In the genomic region with DNA sequence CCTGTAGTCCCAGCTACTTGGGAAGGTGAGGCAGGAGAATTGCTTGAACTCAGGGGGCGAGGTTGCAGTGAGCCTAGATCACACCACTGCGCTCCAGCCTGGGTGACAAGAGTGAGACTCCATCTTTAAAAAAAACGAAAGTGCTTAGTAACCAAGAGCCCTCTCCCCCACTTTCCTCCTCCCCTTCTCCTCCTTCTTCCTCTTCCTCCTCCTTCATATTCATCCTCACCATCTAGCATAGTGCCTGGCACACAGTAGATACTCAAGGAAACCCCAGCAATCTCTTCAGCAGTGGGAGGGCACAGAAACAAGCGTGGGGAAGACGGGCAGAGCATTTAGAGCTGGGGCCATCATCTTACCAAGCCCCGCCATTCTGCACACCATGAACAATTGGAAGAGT, we compare ENCODE assay signal across 22 cellular contexts.
DNase-seq lines count a peak whose midpoint lies in the region; ATAC-seq, FAIRE-seq and TF ChIP-seq lines count a peak whose summit lies in the region.
"Had no signal": no experiment of that assay in that cellular context is flagged by ENCODE, and none has a peak within 500 bp of the region (broad histone marks: within the 10 kb centered on the region; RNA-seq: fewer than 3 reads in every experiment).

No MANE protein-coding gene starts in this region.

- ATAC-seq in IMR-90 (ENCODE audit: low read depth) (no peak), K562 (no peak), GM21737 (IDR thresholded peaks at IDR 0.05; ENCODE audit: unreplicated experiment) (no peak)
- ATAC-seq: activated CD8-positive, alpha-beta memory T cell treated with anti-CD3 and anti-CD28 coated beads, Interleukin-2, amount 10 ng/mL, durations not matched to agents 7 days and 5 days had no signal

- peak overlapping the region; percentile 78 for H3K18ac ChIP-seq in IMR-90 (ENCODE audit: low read depth, low read length)

- H3K9me3 ChIP-seq in IMR-90 (ENCODE audit: control insufficient read depth, insufficient read depth, low read length) (no peaks in the 10 kb centered on the region), K562 (replicated peaks; ENCODE audit: control insufficient read depth, insufficient read depth, low read depth, low read length) (no peaks in the 10 kb centered on the region), tibial artery (no peaks in the 10 kb centered on the region)
- H3K9me3 ChIP-seq: HAP-1, right lobe of liver had no signal

- peak overlapping the region; percentile 95 for H2BK20ac ChIP-seq in IMR-90 (ENCODE audit: low read depth, low read length)

- H3K27ac Mint-ChIP-seq in mesothelial cell of epicardium = peak overlapping the region; percentile 76
- H3K27ac Mint-ChIP-seq: activated CD4-positive, alpha-beta T cell treated with anti-CD3 and anti-CD28 coated beads, Interleukin-2, amount 10 ng/mL, durations not matched to agents 24 days and 14 days; activated CD8-positive, alpha-beta memory T cell treated with anti-CD3 and anti-CD28 coated beads, Interleukin-2, amount 10 ng/mL, durations not matched to agents 7 days and 5 days; activated T-helper 1 cell treated with anti-CD3 and anti-CD28 coated beads, Interleukin-12 subunit alpha, Interleukin-12 subunit beta, Interleukin-2, Interleukin-4 antibody, amounts not matched to agents 30 ng/mL and 10 ng/mL and 1 ng/mL, durations not matched to agents 14 hours and 24 hours and 36 hours; memory B cell; naive B cell had no signal

- TF ChIP-seq POLR2A in IMR-90 (IDR thresholded peaks at IDR 0.05; ENCODE audit: low read depth, low read length) (no peak), K562 (conservative IDR thresholded peaks at IDR 0.05) (no peak)

- DNase-seq in IMR-90 (no peak), K562 (ENCODE audit: extremely low read depth in 1 of 4, low spot score in 3 of 4) (no peak), mesothelial cell of epicardium (ENCODE audit: low spot score in 2 of 2, unreplicated experiment in 2 of 2) (no peak), tibial artery (no peak), globus pallidus (ENCODE audit: low spot score) (no peak)
- DNase-seq in stimulated activated CD4-positive, alpha-beta T cell treated with anti-CD3 and anti-CD28 coated beads, Interleukin-1b, Interleukin-23, amount 100 ng/mL, for 48 hours = no peak
- DNase-seq: activated CD4-positive, alpha-beta T cell treated with anti-CD3 and anti-CD28 coated beads, Interleukin-2, amount 10 ng/mL, durations not matched to agents 24 days and 14 days; activated CD8-positive, alpha-beta memory T cell treated with anti-CD3 and anti-CD28 coated beads, Interleukin-2, amount 10 ng/mL, durations not matched to agents 7 days and 5 days; activated naive CD4-positive, alpha-beta T cell treated with anti-CD3 and anti-CD28 coated beads, Interleukin-2, amount 50 U/mL, for 16 hours; CD4-positive, alpha-beta memory T cell; effector CD8-positive, alpha-beta T cell; naive B cell; NCI-H1105 treated with DMSO at 0.1 percent for 48 hours; NCI-H2081; NCI-H345; NCI-H82; T-helper 2 cell had no signal

- BruUV-seq in IMR-90 (replicated peaks; lab: Mats Ljungman, UMichigan) = no TSS peak
- BruUV-seq in K562 (replicated peaks; lab: Mats Ljungman, UMichigan) = no TSS peak

- peak overlapping the region; percentile 39 for H2AK9ac ChIP-seq in IMR-90 (replicated peaks; ENCODE audit: low read depth, low read length, poor library complexity)

- H2AK5ac ChIP-seq in IMR-90 (ENCODE audit: low read depth, low read length) = peak overlapping the region; percentile 88

- no peaks in the 10 kb centered on the region for H3K36me3 Mint-ChIP-seq in mesothelial cell of epicardium
- H3K36me3 Mint-ChIP-seq: activated CD8-positive, alpha-beta memory T cell treated with anti-CD3 and anti-CD28 coated beads, Interleukin-2, amount 10 ng/mL, durations not matched to agents 7 days and 5 days; CD4-positive, alpha-beta memory T cell; memory B cell; naive B cell had no signal

- H4K5ac ChIP-seq in IMR-90 (ENCODE audit: low read depth, low read length) = peak overlapping the region; percentile 35; the same call in 1 of the 2 replicates

- no peak overlapping the region for H3K4me3 Mint-ChIP-seq in mesothelial cell of epicardium
- H3K4me3 Mint-ChIP-seq: activated CD4-positive, alpha-beta T cell treated with anti-CD3 and anti-CD28 coated beads, Interleukin-2, amount 10 ng/mL, durations not matched to agents 24 days and 14 days; activated CD8-positive, alpha-beta memory T cell treated with anti-CD3 and anti-CD28 coated beads, Interleukin-2, amount 10 ng/mL, durations not matched to agents 7 days and 5 days; activated T-helper 1 cell treated with anti-CD3 and anti-CD28 coated beads, Interleukin-12 subunit alpha, Interleukin-12 subunit beta, Interleukin-2, Interleukin-4 antibody, amounts not matched to agents 30 ng/mL and 10 ng/mL and 1 ng/mL, durations not matched to agents 14 hours and 24 hours and 36 hours; memory B cell; naive B cell had no signal

- intact Hi-C loops in IMR-90 (cut with micrococcal nuclease) = no loop called here
- intact Hi-C loops in K562 (cut with micrococcal nuclease) = no loop called here
- intact Hi-C loops in tibial artery (cut with DNase I; ENCODE audit: low total_unique reads) = no loop called here

- POLR2A ChIA-PET in IMR-90 (lab: Charles Lee; ENCODE audit: unreplicated experiment) = no interaction called here
- POLR2A ChIA-PET in K562 (lab: Yijun Ruan, JAX) = interaction anchor here (1.4 kb wide), 1 partner anchor 10 kb away, joined by 4 read pairs; no protein-coding TSS in a partner anchor

- peaks cover 0 to 7% of the 10 kb centered on the region in 2 experiments; a peak in 2 of 4 replicates for H3K79me1 ChIP-seq in IMR-90 (ENCODE audit: low read depth in 1 of 2, low read length in 2 of 2)

- CTCF ChIA-PET in IMR-90 (lab: Yijun Ruan, JAX) (no interaction called here), K562 (lab: Yijun Ruan, JAX; ENCODE audit: low intra/inter-chr PET ratio) (interaction anchor here (0.6 kb wide), 1 partner anchor 38 kb away, joined by 4 read pairs; no protein-coding TSS in a partner anchor)

- H3K4me1 ChIP-seq in IMR-90 (ENCODE audit: control insufficient read depth, insufficient read depth, low read length) = peaks cover 37% of the 10 kb centered on the region
- peaks cover 26 to 43% of the 10 kb centered on the region in 2 experiments for H3K4me1 ChIP-seq in K562 (replicated peaks in 1 of 2; ENCODE audit: control insufficient read depth in 2 of 2, insufficient read depth in 2 of 2, low read length in 2 of 2)
- H3K4me1 ChIP-seq in tibial artery = peaks cover 0 to 81% (median 62%) of the 10 kb centered on the region in 4 donors
- H3K4me1 ChIP-seq: HAP-1 had no signal

- peaks cover 65% of the 10 kb centered on the region for H3K4me1 Mint-ChIP-seq in mesothelial cell of epicardium
- H3K4me1 Mint-ChIP-seq: memory B cell had no signal

- H2BK5ac ChIP-seq in IMR-90 (ENCODE audit: low read depth, low read length, poor library complexity, severe bottlenecking) = peak overlapping the region; percentile 32

- no peak for TF ChIP-seq CTCF in IMR-90 (conservative IDR thresholded peaks at IDR 0.05; ENCODE audit: low read depth, low read length)
- TF ChIP-seq CTCF in K562 (IDR thresholded peaks at IDR 0.05 in 2 of 3, conservative IDR thresholded peaks at IDR 0.05 in 1 of 3; ENCODE audit: insufficient read depth in 2 of 3, low read depth in 1 of 3, low read length in 3 of 3) = no peak
- no peak for TF ChIP-seq CTCF in mesothelial cell of epicardium (IDR thresholded peaks at IDR 0.05; ENCODE audit: unreplicated experiment)
- TF ChIP-seq CTCF in tibial artery (IDR thresholded peaks at IDR 0.05) = no peak

- dilution Hi-C loops in IMR-90 (cut with HindIII; ENCODE audit: low sequenced_read_pairs, unreplicated experiment) = no loop called here

- no peak for FAIRE-seq in K562 (lab: Jason Lieb, UNC)

- H2AFZ ChIP-seq in IMR-90 (replicated peaks; ENCODE audit: low read length, poor library complexity) (no peak overlapping the region), K562 (ENCODE audit: low read depth, low read length) (peak overlapping the region; percentile 57)

- H3K27ac ChIP-seq in IMR-90 (ENCODE audit: insufficient read depth, low read length) (no peak overlapping the region; the same call in 1 of the 2 replicates), K562 (ENCODE audit: extremely low read depth, low read depth, low read length) (no peak overlapping the region; the same call in 2 of the 3 replicates), tibial artery (peak overlapping the region; percentile 96)

- H3K27me3 Mint-ChIP-seq in mesothelial cell of epicardium (ENCODE audit: low read depth) = no peaks in the 10 kb centered on the region
- H3K27me3 Mint-ChIP-seq: activated CD8-positive, alpha-beta memory T cell treated with anti-CD3 and anti-CD28 coated beads, Interleukin-2, amount 10 ng/mL, durations not matched to agents 7 days and 5 days; CD4-positive, alpha-beta memory T cell had no signal

- no peak for TF ChIP-seq RAD21 in IMR-90 (IDR thresholded peaks at IDR 0.05; ENCODE audit: low read length)
- no peak for TF ChIP-seq RAD21 in K562 (CRISPR knock-in tag; conservative IDR thresholded peaks at IDR 0.05 in 1 of 2, IDR thresholded peaks at IDR 0.05 in 1 of 2)

- H3K36me3 ChIP-seq in IMR-90 (ENCODE audit: control insufficient read depth, insufficient read depth, low read length) (no peaks in the 10 kb centered on the region), K562 (ENCODE audit: control insufficient read depth, insufficient read depth, low read length) (no peaks in the 10 kb centered on the region), tibial artery (no peaks in the 10 kb centered on the region)
- H3K36me3 ChIP-seq: HAP-1, right lobe of liver had no signal

- 96% methylated on average over 3 of the region's 6 CpGs; no CpG with 5 or more reads in 1 of the 2 experiments for WGBS in IMR-90 (ENCODE audit: extremely low coverage in 2 of 2, insufficient read length in 1 of 2), 2 experiments
- 66% methylated on average over 6 of the region's 6 CpGs for WGBS in K562 (ENCODE audit: insufficient coverage, low coverage, missing lambda C conversion rate)

- no peaks in the 10 kb centered on the region for H3K9me3 Mint-ChIP-seq in mesothelial cell of epicardium
- H3K9me3 Mint-ChIP-seq: activated CD4-positive, alpha-beta T cell treated with anti-CD3 and anti-CD28 coated beads, Interleukin-2, amount 10 ng/mL, durations not matched to agents 24 days and 14 days; activated T-helper 1 cell treated with anti-CD3 and anti-CD28 coated beads, Interleukin-12 subunit alpha, Interleukin-12 subunit beta, Interleukin-2, Interleukin-4 antibody, amounts not matched to agents 30 ng/mL and 10 ng/mL and 1 ng/mL, durations not matched to agents 14 hours and 24 hours and 36 hours; CD4-positive, alpha-beta memory T cell; memory B cell; naive B cell had no signal

- in situ Hi-C loops in IMR-90 (cut with MboI; ENCODE audit: low sequenced_read_pairs) (no loop called here), K562 (cut with MboI) (no loop called here)

- no peaks in the 10 kb centered on the region for H3K79me2 ChIP-seq in K562 (ENCODE audit: control insufficient read depth, insufficient read depth, low read length)

- H3K9me1 ChIP-seq in IMR-90 (ENCODE audit: insufficient read depth, low read length) (peaks cover 34% of the 10 kb centered on the region), K562 (ENCODE audit: control insufficient read depth, insufficient read depth, low read length) (no peaks in the 10 kb centered on the region)

- peak overlapping the region; percentile 63 for H3K14ac ChIP-seq in IMR-90 (replicated peaks; ENCODE audit: low read depth, low read length)

- peak overlapping the region; percentile 90 for H4K91ac ChIP-seq in IMR-90 (ENCODE audit: insufficient read depth, low read depth, low read length)

- H2BK120ac ChIP-seq in IMR-90 (ENCODE audit: low read depth, low read length) = peak overlapping the region; percentile 97

- H3K9ac ChIP-seq in IMR-90 (ENCODE audit: low read depth, low read length) = no peak overlapping the region
- no peak overlapping the region; a peak in 1 of 4 replicates for H3K9ac ChIP-seq in K562 (ENCODE audit: insufficient read depth in 1 of 2, low read depth in 2 of 2, low read length in 2 of 2)

- H3K4me2 ChIP-seq in IMR-90 (ENCODE audit: low read depth, low read length) = no peak overlapping the region
- H3K4me2 ChIP-seq in K562 (ENCODE audit: insufficient read depth, low read length) = peak overlapping the region; percentile 3; the same call in 1 of the 2 replicates

- H4K8ac ChIP-seq in IMR-90 (ENCODE audit: low read depth in 2 of 2, low read length in 2 of 2) = peak overlapping the region; percentile 7 to 81; a peak in 3 of 4 replicates

- H3K27me3 ChIP-seq in IMR-90 (ENCODE audit: control insufficient read depth, insufficient read depth, low read length) (no peaks in the 10 kb centered on the region), K562 (ENCODE audit: control insufficient read depth in 2 of 2, insufficient read depth in 2 of 2, low read length in 2 of 2) (peaks cover 0 to 21% of the 10 kb centered on the region in 2 experiments; a peak in 2 of 5 replicates), tibial artery (no peaks in the 10 kb centered on the region)
- H3K27me3 ChIP-seq: right lobe of liver had no signal

- peak overlapping the region; percentile 97 for H3K4ac ChIP-seq in IMR-90 (ENCODE audit: low read depth, low read length)

- H3K4me3 ChIP-seq in IMR-90 (ENCODE audit: insufficient read depth, low read depth, low read length) (no peak overlapping the region), K562 (no peak overlapping the region), tibial artery (no peak overlapping the region)
- H3K4me3 ChIP-seq: HAP-1, right lobe of liver had no signal

- H3K23ac ChIP-seq in IMR-90 (ENCODE audit: low read depth, low read length) = no peak overlapping the region; the same call in 1 of the 2 replicates

- peak overlapping the region; percentile 17; the same call in 2 of the 3 replicates for H2BK15ac ChIP-seq in IMR-90 (ENCODE audit: low read depth, low read length)

- no peaks in the 10 kb centered on the region for H4K20me1 ChIP-seq in IMR-90 (ENCODE audit: insufficient read depth, low read length)
- no peaks in the 10 kb centered on the region for H4K20me1 ChIP-seq in K562 (replicated peaks; ENCODE audit: control insufficient read depth, insufficient read depth, low read length)

- no peak overlapping the region for H3K56ac ChIP-seq in IMR-90 (ENCODE audit: extremely low read depth, insufficient read depth, low read length)

- no peak for TF ChIP-seq EP300 in K562 (IDR thresholded peaks at IDR 0.05; ENCODE audit: low read length)

Comparison
In these comparisons a context has a peak if more than half of its experiments do, and no peak if none do; other contexts are left out.
1. H3K27ac ChIP-seq: peak in tibial artery (2 of 2); none in IMR-90 (single experiment) and K562 (single experiment).